ENCODE assay signal across 18 cellular contexts in the genomic region with DNA sequence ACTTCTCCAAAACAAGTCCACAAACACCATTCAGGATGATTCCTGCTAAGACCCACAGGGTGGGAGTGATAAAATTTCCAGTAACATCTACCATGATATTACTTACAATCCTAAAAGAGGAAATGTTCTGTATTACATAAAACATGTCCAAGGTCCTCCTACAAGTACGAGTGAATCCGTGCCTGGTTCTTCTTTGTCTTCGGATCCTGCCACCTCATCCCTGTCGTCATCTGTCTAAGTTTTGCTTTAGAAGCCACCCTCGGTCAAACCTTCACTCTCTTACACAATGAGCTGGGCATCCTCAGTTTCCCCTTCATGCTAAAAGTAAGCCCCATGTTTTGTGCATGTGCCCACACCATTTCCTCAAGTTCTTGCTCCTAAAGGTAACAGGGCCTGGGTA.
DNase-seq lines count a peak whose midpoint lies in the region; ATAC-seq and TF ChIP-seq lines count a peak whose summit lies in the region.
"Had no signal": no experiment of that assay in that cellular context is flagged by ENCODE, and none has a peak within 500 bp of the region (broad histone marks: within the 10 kb centered on the region; RNA-seq: fewer than 3 reads in every experiment).

No MANE protein-coding gene starts in this region.

- no peak overlapping the region for H4K8ac ChIP-seq in trophoblast cell (ENCODE audit: low read depth, low read length)

- no peak for TF ChIP-seq EP300 in esophagus muscularis mucosa (IDR thresholded peaks at IDR 0.05)

- H3K79me2 ChIP-seq in trophoblast cell (ENCODE audit: control insufficient read depth, insufficient read depth, low read length, poor library complexity): no peaks in the 10 kb centered on the region

- no peak overlapping the region for H3K4me3 Mint-ChIP-seq in glutamatergic neuron (ENCODE audit: unreplicated experiment)
- H3K4me3 Mint-ChIP-seq: B cell; CD4-positive, alpha-beta memory T cell had no signal

- POLR2A ChIA-PET in AG04450 (lab: Yijun Ruan, JAX): no interaction called here

- no peak overlapping the region for H3K9ac ChIP-seq in trophoblast cell (ENCODE audit: low read length)

- no peak overlapping the region for H3K18ac ChIP-seq in trophoblast cell (ENCODE audit: low read length)

- H2AK5ac ChIP-seq in trophoblast cell (ENCODE audit: low read length): no peak overlapping the region

- H3K9me3 ChIP-seq in AG04450 (ENCODE audit: control insufficient read depth, insufficient read depth, low read length): peaks cover 9% of the 10 kb centered on the region
- H3K9me3 ChIP-seq in SJSA1 (replicated peaks): no peaks in the 10 kb centered on the region
- peaks cover 7% of the 10 kb centered on the region for H3K9me3 ChIP-seq in trophoblast cell (ENCODE audit: insufficient read depth, low read depth, low read length)
- no peaks in the 10 kb centered on the region for H3K9me3 ChIP-seq in esophagus muscularis mucosa
- H3K9me3 ChIP-seq: Peyer's patch, SJCRH30 had no signal

- H3K27me3 ChIP-seq in AG04450 (ENCODE audit: control insufficient read depth, insufficient read depth, low read length) (no peaks in the 10 kb centered on the region), SJSA1 (replicated peaks) (no peaks in the 10 kb centered on the region), trophoblast cell (ENCODE audit: insufficient read depth, low read length) (no peaks in the 10 kb centered on the region), esophagus muscularis mucosa (no peaks in the 10 kb centered on the region)
- H3K27me3 ChIP-seq: Peyer's patch, SJCRH30 had no signal

- H3K4me3 ChIP-seq in AG04450 (ENCODE audit: low read depth, low read length) (no peak overlapping the region), SJSA1 (no peak overlapping the region), trophoblast cell (ENCODE audit: low read depth, low read length) (no peak overlapping the region), esophagus muscularis mucosa (no peak overlapping the region)
- H3K4me3 ChIP-seq: Peyer's patch, SJCRH30 had no signal

- no peak for TF ChIP-seq CTCF in AG04450 (IDR thresholded peaks at IDR 0.05; ENCODE audit: low read depth, low read length)
- TF ChIP-seq CTCF in glutamatergic neuron (IDR thresholded peaks at IDR 0.05; ENCODE audit: partially characterized antibody, unreplicated experiment): no peak
- TF ChIP-seq CTCF in esophagus muscularis mucosa (IDR thresholded peaks at IDR 0.05): no peak

- H3K27ac Mint-ChIP-seq in glutamatergic neuron (ENCODE audit: unreplicated experiment): peak overlapping the region; percentile 85
- H3K27ac Mint-ChIP-seq: B cell; CD4-positive, alpha-beta memory T cell had no signal

- H3K36me3 ChIP-seq in SJSA1 (no peaks in the 10 kb centered on the region), trophoblast cell (ENCODE audit: control insufficient read depth in 1 of 2, insufficient read depth in 2 of 2, low read length in 2 of 2) (peaks cover 6 to 13% of the 10 kb centered on the region in 2 experiments), esophagus muscularis mucosa (no peaks in the 10 kb centered on the region)
- H3K36me3 ChIP-seq: Peyer's patch, SJCRH30 had no signal

- H3K27ac ChIP-seq in AG04450 (ENCODE audit: low read depth, low read length): peak overlapping the region; percentile 74
- H3K27ac ChIP-seq in SJSA1: peak overlapping the region; percentile 86; the same call in 1 of the 2 replicates
- no peak overlapping the region for H3K27ac ChIP-seq in trophoblast cell (ENCODE audit: low read depth, low read length)
- peak overlapping the region in 2 of 4 donors; percentile 52 to 61 for H3K27ac ChIP-seq in esophagus muscularis mucosa (replicated peaks in 1 of 4)
- H3K27ac ChIP-seq: Peyer's patch, SJCRH30 had no signal

- H2BK5ac ChIP-seq in trophoblast cell (ENCODE audit: low read depth, low read length, poor library complexity): no peak overlapping the region

- H3K36me3 Mint-ChIP-seq in glutamatergic neuron (ENCODE audit: unreplicated experiment): peaks cover 4% of the 10 kb centered on the region
- H3K36me3 Mint-ChIP-seq: CD4-positive, alpha-beta memory T cell had no signal

- H3K27me3 Mint-ChIP-seq in glutamatergic neuron (ENCODE audit: unreplicated experiment): peaks cover 3% of the 10 kb centered on the region
- H3K27me3 Mint-ChIP-seq: CD4-positive, alpha-beta memory T cell had no signal

- H4K12ac ChIP-seq in trophoblast cell (ENCODE audit: low read depth, low read length): no peak overlapping the region

- peaks cover 6% of the 10 kb centered on the region for H3K9me3 Mint-ChIP-seq in glutamatergic neuron (ENCODE audit: unreplicated experiment)

- peaks cover 4% of the 10 kb centered on the region for H3K79me1 ChIP-seq in trophoblast cell (ENCODE audit: low read length)

- H3K4ac ChIP-seq in trophoblast cell (ENCODE audit: low read depth, low read length): no peak overlapping the region

- no CpG with 5 or more reads among the region's 5 CpGs for WGBS in trophoblast cell (ENCODE audit: extremely low coverage, insufficient coverage, insufficient read length)
- WGBS in esophagus muscularis mucosa: 87% methylated on average over 5 of the region's 5 CpGs

- H3K14ac ChIP-seq in trophoblast cell (ENCODE audit: low read length): no peak overlapping the region

- H3K4me1 Mint-ChIP-seq in glutamatergic neuron (ENCODE audit: low read depth, unreplicated experiment): peaks cover 32% of the 10 kb centered on the region
- H3K4me1 Mint-ChIP-seq: B cell; CD4-positive, alpha-beta memory T cell had no signal

- no peak overlapping the region for H2BK120ac ChIP-seq in trophoblast cell (ENCODE audit: insufficient read depth, low read length, poor library complexity)

- intact Hi-C loops in esophagus muscularis mucosa (cut with DNase I): no loop called here

- H3K23ac ChIP-seq in trophoblast cell (ENCODE audit: low read length): no peak overlapping the region

- peaks cover 40% of the 10 kb centered on the region for H3K4me1 ChIP-seq in SJSA1 (replicated peaks)
- H3K4me1 ChIP-seq in trophoblast cell (ENCODE audit: control insufficient read depth in 1 of 2, insufficient read depth in 2 of 2, low read length in 2 of 2): peaks cover 9 to 13% of the 10 kb centered on the region in 2 experiments
- H3K4me1 ChIP-seq in esophagus muscularis mucosa: peaks cover 0 to 39% (median 26%) of the 10 kb centered on the region in 4 donors
- H3K4me1 ChIP-seq: Peyer's patch had no signal

- CTCF ChIA-PET in AG04450 (lab: Charles Lee): no interaction called here

- no peak for TF ChIP-seq POLR2A in esophagus muscularis mucosa (IDR thresholded peaks at IDR 0.05; ENCODE audit: low read depth)

- peak overlapping the region; percentile 16 for H4K91ac ChIP-seq in trophoblast cell (ENCODE audit: low read depth, low read length)

- no peak overlapping the region for H3K4me2 ChIP-seq in trophoblast cell (ENCODE audit: low read length)

- H2BK12ac ChIP-seq in trophoblast cell (ENCODE audit: low read length): peak overlapping the region; percentile 23

- no peak overlapping the region for H2AFZ ChIP-seq in trophoblast cell (ENCODE audit: insufficient read depth, low read length, poor library complexity)

- DNase-seq in AG04450 (ENCODE audit: low read depth, low spot score) (no peak), SJSA1 (ENCODE audit: low read depth in 1 of 2, low spot score in 2 of 2) (no peak), glutamatergic neuron (no peak), trophoblast cell (no peak), esophagus muscularis mucosa (ENCODE audit: extremely low spot score) (no peak), AG20443 (ENCODE audit: low spot score) (no peak), NCI-H1417 treated with DMSO at 0.1 percent for 48 hours (lab: John Stamatoyannopoulos, UW) (no peak)
- DNase-seq: CD4-positive, alpha-beta memory T cell; DMS79 treated with DMSO at 0.1 percent for 48 hours; GF-D8; GOT3; KBM-7; NCI-H446 treated with DMSO at 0.1 percent for 48 hours; NCI-H748 treated with DMSO at 0.1 percent for 48 hours; Peyer's patch had no signal

- ATAC-seq in GM21619 (IDR thresholded peaks at IDR 0.05; ENCODE audit: unreplicated experiment): no peak
